22 cellular contexts compared by ENCODE assay signal in the genomic region with DNA sequence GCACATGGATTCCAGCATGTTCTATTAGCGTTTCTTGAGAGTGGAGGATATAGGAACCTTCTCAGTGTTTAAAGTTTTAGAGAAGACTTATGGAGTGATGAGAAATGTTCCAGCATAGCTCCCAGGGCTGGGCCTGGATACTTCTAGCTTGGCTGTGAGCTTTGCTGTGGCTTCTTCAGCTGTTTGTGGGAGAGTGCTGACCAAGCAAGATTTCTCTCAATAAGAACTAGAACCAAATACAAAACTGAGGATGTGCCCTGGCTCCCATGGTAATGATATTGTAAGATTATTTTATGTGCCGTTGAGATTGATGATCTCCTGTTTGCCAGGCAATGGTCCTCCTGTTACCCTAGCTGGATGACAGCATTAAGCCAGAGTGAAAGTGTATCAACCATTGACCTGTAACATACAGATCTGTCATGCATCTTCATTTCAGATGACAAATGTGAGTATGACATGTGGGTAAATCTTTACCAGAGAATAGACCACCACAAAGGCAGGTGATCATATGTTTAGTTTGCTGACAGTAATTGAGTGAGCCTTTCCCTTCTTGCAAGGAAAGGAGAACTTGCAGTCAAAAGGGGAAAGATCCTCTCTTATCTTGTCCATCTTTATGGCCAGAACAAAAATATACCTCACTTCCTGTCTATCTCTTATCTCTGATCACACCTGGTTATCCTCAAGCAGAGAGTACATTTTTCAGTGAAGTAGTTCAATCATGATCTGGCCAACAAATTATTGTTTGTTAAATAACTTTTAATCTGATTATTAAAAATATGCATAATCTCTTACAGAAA.
"Had no signal": no experiment of that assay in that cellular context is flagged by ENCODE, and none has a peak within 500 bp of the region (broad histone marks: within the 10 kb centered on the region; RNA-seq: fewer than 3 reads in every experiment).

No MANE protein-coding gene starts in this region.

- H3K27me3 ChIP-seq: left lung, neural progenitor cell, uterus had no signal

- DNase-seq: activated CD4-positive, alpha-beta T cell treated with anti-CD3 and anti-CD28 coated beads, Interleukin-2, amount 50 U/mL, for 4 hours; activated naive CD4-positive, alpha-beta T cell; activated T-cell treated with anti-CD3 and anti-CD28 coated beads for 4 hours; activated T-cell treated with anti-CD3 and anti-CD28 coated beads, Interleukin-2, amount 50 U/mL, for 72 hours; anterior cingulate cortex; effector CD4-positive, alpha-beta T cell; left lung; lower lobe of right lung; mesenchymal stem cell; natural killer cell; small intestine; stimulated activated CD4-positive, alpha-beta T cell treated with anti-CD3 and anti-CD28 coated beads, Interleukin-4, amount 100 ng/mL, for 24 hours; T-helper 2 cell; trophoblast cell; uterus had no signal

- H3K36me3 ChIP-seq: left lung, lower lobe of right lung, neural progenitor cell, thoracic aorta, uterus had no signal

- H3K27ac ChIP-seq: epithelial cell of prostate, left lung, lower lobe of right lung, neural progenitor cell, thoracic aorta, uterus had no signal

- H3K9ac ChIP-seq: neural progenitor cell had no signal

- H3K4me1 ChIP-seq: left lung, lower lobe of right lung, neural progenitor cell, uterus had no signal

- ATAC-seq: activated naive CD4-positive, alpha-beta T cell treated with anti-CD3 and anti-CD28 coated beads, Interleukin-2, amount 50 U/mL, for 72 hours; activated T-cell treated with anti-CD3 and anti-CD28 coated beads, Interleukin-2, amount 50 U/mL, for 72 hours; left lung; lower lobe of right lung; natural killer cell; sciatic nerve; stimulated activated effector memory CD8-positive, alpha-beta T cell treated with anti-CD3 and anti-CD28 coated beads, Interleukin-12 subunit alpha, Interleukin-12 subunit beta, amount 100 ng/mL, for 72 hours; WTC11 had no signal

- H3K4me2 ChIP-seq: neural progenitor cell had no signal

- H3K4me3 ChIP-seq: left lung, lower lobe of right lung, neural progenitor cell, thoracic aorta, uterus had no signal

- H3K9me3 ChIP-seq: lower lobe of right lung, uterus had no signal

- H2AFZ ChIP-seq: neural progenitor cell had no signal
